In the genomic region with DNA sequence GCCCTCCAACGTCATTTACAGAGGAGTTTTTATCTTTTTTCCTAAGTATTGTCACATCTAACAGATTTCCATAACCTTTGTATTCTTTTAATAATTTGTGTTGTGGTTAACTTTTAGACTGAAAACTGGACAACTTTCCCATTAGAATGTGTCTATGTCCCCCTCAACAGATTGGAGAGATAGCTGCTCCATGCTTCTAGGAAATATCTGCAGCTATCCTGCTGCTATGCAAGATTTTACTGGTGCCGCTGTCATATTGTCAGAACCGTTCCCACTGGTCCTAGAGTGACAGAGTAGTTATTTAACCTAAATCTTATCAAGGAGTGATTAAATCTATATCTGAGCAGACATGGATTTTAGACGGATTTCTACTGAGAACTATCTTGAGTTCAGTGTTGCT, we compare ENCODE assay signal across 14 cellular contexts.
DNase-seq lines count a peak whose midpoint lies in the region; TF ChIP-seq lines count a peak whose summit lies in the region.
"Had no signal": no experiment of that assay in that cellular context is flagged by ENCODE, and none has a peak within 500 bp of the region (broad histone marks: within the 10 kb centered on the region; RNA-seq: fewer than 3 reads in every experiment).

No MANE protein-coding gene starts in this region.

- H3K27me3 Mint-ChIP-seq in glutamatergic neuron (ENCODE audit: unreplicated experiment) = no peaks in the 10 kb centered on the region
- H3K27me3 Mint-ChIP-seq: CD4-positive, CD25-positive, alpha-beta regulatory T cell had no signal

- H3K27ac Mint-ChIP-seq in glutamatergic neuron (ENCODE audit: unreplicated experiment) = peak overlapping the region; percentile 84
- H3K27ac Mint-ChIP-seq: CD4-positive, CD25-positive, alpha-beta regulatory T cell; CD8-positive, alpha-beta T cell; HFFc6 had no signal

- H3K4me3 Mint-ChIP-seq in glutamatergic neuron (ENCODE audit: unreplicated experiment) = peak overlapping the region; percentile 52
- H3K4me3 Mint-ChIP-seq: CD4-positive, CD25-positive, alpha-beta regulatory T cell; CD8-positive, alpha-beta T cell; HFFc6 had no signal

- H3K4me1 Mint-ChIP-seq in glutamatergic neuron (ENCODE audit: low read depth, unreplicated experiment) = peaks cover 36% of the 10 kb centered on the region
- H3K4me1 Mint-ChIP-seq: CD4-positive, CD25-positive, alpha-beta regulatory T cell had no signal

- in situ Hi-C loops in G401 (cut with HindIII; ENCODE audit: low sequenced_read_pairs) = no loop called here

- DNase-seq in G401 (ENCODE audit: low spot score) (peak; percentile 27), NCI-H82 treated with DMSO at 0.1 percent for 48 hours (lab: John Stamatoyannopoulos, UW; ENCODE audit: unreplicated experiment) (peak; percentile 75), glutamatergic neuron (no peak), NCI-H446 treated with DMSO at 0.1 percent for 48 hours (lab: John Stamatoyannopoulos, UW) (no peak), GM19240 (ENCODE audit: insufficient read length, low spot score) (no peak), NCI-H2171 treated with DMSO at 0.1 percent for 48 hours (lab: John Stamatoyannopoulos, UW) (no peak)
- DNase-seq: Caco-2; CD4-positive, CD25-positive, alpha-beta regulatory T cell; CD8-positive, alpha-beta T cell; DMS153; DND-41; GF-D8; GOT3; HFFc6 had no signal

- no peak for TF ChIP-seq CTCF in glutamatergic neuron (IDR thresholded peaks at IDR 0.05; ENCODE audit: partially characterized antibody, unreplicated experiment)

- H3K9me3 Mint-ChIP-seq in glutamatergic neuron (ENCODE audit: unreplicated experiment) = peaks cover 11% of the 10 kb centered on the region
- H3K9me3 Mint-ChIP-seq: CD8-positive, alpha-beta T cell; HFFc6 had no signal

- no peaks in the 10 kb centered on the region for H3K36me3 Mint-ChIP-seq in glutamatergic neuron (ENCODE audit: unreplicated experiment)
- H3K36me3 Mint-ChIP-seq: CD4-positive, CD25-positive, alpha-beta regulatory T cell; CD8-positive, alpha-beta T cell had no signal

Comparison
In these comparisons a context has a peak if more than half of its experiments do, and no peak if none do; other contexts are left out.
1. DNase-seq: peak in G401 (single experiment) and NCI-H82 treated with DMSO at 0.1 percent for 48 hours (single experiment); none in glutamatergic neuron (single experiment), NCI-H446 treated with DMSO at 0.1 percent for 48 hours (single experiment), GM19240 (single experiment) and NCI-H2171 treated with DMSO at 0.1 percent for 48 hours (single experiment).